1 cellular context compared by ENCODE assay signal in the genomic region with DNA sequence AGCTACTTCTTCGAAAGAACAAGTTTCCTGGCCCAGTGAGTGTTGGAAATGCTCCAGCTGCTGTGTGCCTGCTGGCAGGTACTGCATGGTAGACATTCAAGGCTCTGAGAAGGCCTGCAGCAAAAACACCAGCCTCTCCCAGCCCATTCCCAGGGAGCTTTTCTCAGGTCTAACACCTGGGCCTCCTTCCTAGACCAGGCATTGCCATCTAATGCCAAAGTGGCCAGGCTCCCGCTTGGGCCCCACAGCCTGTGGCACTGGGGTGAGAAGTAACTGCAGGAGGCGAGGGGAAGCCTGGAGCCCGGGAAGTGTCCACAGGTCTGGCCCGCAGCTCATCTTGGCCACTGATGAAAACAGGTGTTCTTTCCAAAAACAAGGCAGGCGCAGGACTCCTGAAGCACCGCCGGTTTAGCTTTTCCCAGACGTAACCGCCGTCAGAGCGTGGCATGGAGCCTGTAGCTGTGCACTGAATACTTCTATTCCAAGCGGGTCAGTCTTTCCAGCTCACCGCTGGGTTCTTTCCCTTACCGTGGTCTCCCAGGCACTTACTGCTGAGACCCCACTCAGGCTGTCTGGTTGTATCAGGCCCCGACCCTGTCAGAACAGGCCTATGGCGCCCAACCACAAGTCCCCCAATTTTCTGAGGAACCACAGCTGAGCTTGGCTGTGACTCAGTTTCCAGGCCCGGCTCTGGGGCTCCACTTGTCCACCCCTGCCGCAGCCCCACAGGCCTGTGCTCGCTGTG.
TF ChIP-seq lines count a peak whose summit lies in the region.

No MANE protein-coding gene starts in this region.

TF ChIP-seq in HepG2, 621 proteins besides CTCF, POLR2A, EP300 and RAD21 (continues in another document):
- 0 out of 2 replicates have a peak, but pooled peaks have one; percentile 12 for TF ChIP-seq FOXO1 (CRISPR knock-in tag; IDR thresholded peaks at IDR 0.05)
- TF ChIP-seq SOX6 (IDR thresholded peaks at IDR 0.05), result no peak
- no peak for TF ChIP-seq SOX6 (CRISPR knock-in tag; IDR thresholded peaks at IDR 0.05)
- TF ChIP-seq, protein P1, sequence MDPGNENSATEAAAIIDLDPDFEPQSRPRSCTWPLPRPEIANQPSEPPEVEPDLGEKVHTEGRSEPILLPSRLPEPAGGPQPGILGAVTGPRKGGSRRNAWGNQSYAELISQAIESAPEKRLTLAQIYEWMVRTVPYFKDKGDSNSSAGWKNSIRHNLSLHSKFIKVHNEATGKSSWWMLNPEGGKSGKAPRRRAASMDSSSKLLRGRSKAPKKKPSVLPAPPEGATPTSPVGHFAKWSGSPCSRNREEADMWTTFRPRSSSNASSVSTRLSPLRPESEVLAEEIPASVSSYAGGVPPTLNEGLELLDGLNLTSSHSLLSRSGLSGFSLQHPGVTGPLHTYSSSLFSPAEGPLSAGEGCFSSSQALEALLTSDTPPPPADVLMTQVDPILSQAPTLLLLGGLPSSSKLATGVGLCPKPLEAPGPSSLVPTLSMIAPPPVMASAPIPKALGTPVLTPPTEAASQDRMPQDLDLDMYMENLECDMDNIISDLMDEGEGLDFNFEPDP (CRISPR knock-in tag; conservative IDR thresholded peaks at IDR 0.05), result 0 out of 2 replicates have a peak, but pooled peaks have one; percentile 67
- no peak for TF ChIP-seq ZSCAN30 (CRISPR knock-in tag; IDR thresholded peaks at IDR 0.05)
- TF ChIP-seq ZNF33A (CRISPR knock-in tag; IDR thresholded peaks at IDR 0.05; ENCODE audit: borderline replicate concordance), result peak; percentile 29; the same call in 1 of the 2 replicates
- TF ChIP-seq ZNF251 (CRISPR knock-in tag; IDR thresholded peaks at IDR 0.05), result no peak
- peak; percentile 44; the same call in 1 of the 2 replicates for TF ChIP-seq ZNF33B (CRISPR knock-in tag; IDR thresholded peaks at IDR 0.05)
- no peak for TF ChIP-seq GZF1 (CRISPR knock-in tag; IDR thresholded peaks at IDR 0.05)
- no peak for TF ChIP-seq ZNF549 (CRISPR knock-in tag; IDR thresholded peaks at IDR 0.05)
- TF ChIP-seq PHB2 (IDR thresholded peaks at IDR 0.05; ENCODE audit: partially characterized antibody), result no peak
- no peak for TF ChIP-seq ZZZ3 (CRISPR knock-in tag; IDR thresholded peaks at IDR 0.05; ENCODE audit: borderline replicate concordance)
- TF ChIP-seq REXO4 (CRISPR knock-in tag; IDR thresholded peaks at IDR 0.05; ENCODE audit: borderline replicate concordance), result 0 out of 2 replicates have a peak, but pooled peaks have one; percentile 33
- no peak; the same call in 1 of the 2 replicates for TF ChIP-seq ZNF703 (CRISPR knock-in tag; IDR thresholded peaks at IDR 0.05; ENCODE audit: borderline replicate concordance)
- TF ChIP-seq, protein P2, sequence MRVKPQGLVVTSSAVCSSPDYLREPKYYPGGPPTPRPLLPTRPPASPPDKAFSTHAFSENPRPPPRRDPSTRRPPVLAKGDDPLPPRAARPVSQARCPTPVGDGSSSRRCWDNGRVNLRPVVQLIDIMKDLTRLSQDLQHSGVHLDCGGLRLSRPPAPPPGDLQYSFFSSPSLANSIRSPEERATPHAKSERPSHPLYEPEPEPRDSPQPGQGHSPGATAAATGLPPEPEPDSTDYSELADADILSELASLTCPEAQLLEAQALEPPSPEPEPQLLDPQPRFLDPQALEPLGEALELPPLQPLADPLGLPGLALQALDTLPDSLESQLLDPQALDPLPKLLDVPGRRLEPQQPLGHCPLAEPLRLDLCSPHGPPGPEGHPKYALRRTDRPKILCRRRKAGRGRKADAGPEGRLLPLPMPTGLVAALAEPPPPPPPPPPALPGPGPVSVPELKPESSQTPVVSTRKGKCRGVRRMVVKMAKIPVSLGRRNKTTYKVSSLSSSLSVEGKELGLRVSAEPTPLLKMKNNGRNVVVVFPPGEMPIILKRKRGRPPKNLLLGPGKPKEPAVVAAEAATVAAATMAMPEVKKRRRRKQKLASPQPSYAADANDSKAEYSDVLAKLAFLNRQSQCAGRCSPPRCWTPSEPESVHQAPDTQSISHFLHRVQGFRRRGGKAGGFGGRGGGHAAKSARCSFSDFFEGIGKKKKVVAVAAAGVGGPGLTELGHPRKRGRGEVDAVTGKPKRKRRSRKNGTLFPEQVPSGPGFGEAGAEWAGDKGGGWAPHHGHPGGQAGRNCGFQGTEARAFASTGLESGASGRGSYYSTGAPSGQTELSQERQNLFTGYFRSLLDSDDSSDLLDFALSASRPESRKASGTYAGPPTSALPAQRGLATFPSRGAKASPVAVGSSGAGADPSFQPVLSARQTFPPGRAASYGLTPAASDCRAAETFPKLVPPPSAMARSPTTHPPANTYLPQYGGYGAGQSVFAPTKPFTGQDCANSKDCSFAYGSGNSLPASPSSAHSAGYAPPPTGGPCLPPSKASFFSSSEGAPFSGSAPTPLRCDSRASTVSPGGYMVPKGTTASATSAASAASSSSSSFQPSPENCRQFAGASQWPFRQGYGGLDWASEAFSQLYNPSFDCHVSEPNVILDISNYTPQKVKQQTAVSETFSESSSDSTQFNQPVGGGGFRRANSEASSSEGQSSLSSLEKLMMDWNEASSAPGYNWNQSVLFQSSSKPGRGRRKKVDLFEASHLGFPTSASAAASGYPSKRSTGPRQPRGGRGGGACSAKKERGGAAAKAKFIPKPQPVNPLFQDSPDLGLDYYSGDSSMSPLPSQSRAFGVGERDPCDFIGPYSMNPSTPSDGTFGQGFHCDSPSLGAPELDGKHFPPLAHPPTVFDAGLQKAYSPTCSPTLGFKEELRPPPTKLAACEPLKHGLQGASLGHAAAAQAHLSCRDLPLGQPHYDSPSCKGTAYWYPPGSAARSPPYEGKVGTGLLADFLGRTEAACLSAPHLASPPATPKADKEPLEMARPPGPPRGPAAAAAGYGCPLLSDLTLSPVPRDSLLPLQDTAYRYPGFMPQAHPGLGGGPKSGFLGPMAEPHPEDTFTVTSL (CRISPR knock-in tag; IDR thresholded peaks at IDR 0.05; ENCODE audit: borderline replicate concordance), result 0 out of 2 replicates have a peak, but pooled peaks have one; percentile 26
- no peak for TF ChIP-seq SRSF4 (IDR thresholded peaks at IDR 0.05; ENCODE audit: low read depth, low read length, poor library complexity, severe bottlenecking)
- no peak for TF ChIP-seq POLR2AphosphoS5 (IDR thresholded peaks at IDR 0.05; ENCODE audit: low read depth, low read length)
- TF ChIP-seq ZBTB21 (CRISPR knock-in tag; IDR thresholded peaks at IDR 0.05), result no peak
- no peak for TF ChIP-seq ZEB1 (IDR thresholded peaks at IDR 0.05; ENCODE audit: insufficient replicate concordance, low read depth)
- peak; percentile 38; the same call in 1 of the 2 replicates for TF ChIP-seq ZNF816 (CRISPR knock-in tag; IDR thresholded peaks at IDR 0.05; ENCODE audit: borderline replicate concordance)
- 0 out of 2 replicates have a peak, but pooled peaks have one; percentile 1 for TF ChIP-seq ZNF547 (CRISPR knock-in tag; IDR thresholded peaks at IDR 0.05)
- TF ChIP-seq ZNF607 (CRISPR knock-in tag; IDR thresholded peaks at IDR 0.05; ENCODE audit: borderline replicate concordance), result 0 out of 2 replicates have a peak, but pooled peaks have one; percentile 26
- TF ChIP-seq, protein P3, sequence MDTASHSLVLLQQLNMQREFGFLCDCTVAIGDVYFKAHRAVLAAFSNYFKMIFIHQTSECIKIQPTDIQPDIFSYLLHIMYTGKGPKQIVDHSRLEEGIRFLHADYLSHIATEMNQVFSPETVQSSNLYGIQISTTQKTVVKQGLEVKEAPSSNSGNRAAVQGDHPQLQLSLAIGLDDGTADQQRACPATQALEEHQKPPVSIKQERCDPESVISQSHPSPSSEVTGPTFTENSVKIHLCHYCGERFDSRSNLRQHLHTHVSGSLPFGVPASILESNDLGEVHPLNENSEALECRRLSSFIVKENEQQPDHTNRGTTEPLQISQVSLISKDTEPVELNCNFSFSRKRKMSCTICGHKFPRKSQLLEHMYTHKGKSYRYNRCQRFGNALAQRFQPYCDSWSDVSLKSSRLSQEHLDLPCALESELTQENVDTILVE (CRISPR knock-in tag; IDR thresholded peaks at IDR 0.05), result no peak
- TF ChIP-seq ZNF772 (CRISPR knock-in tag; IDR thresholded peaks at IDR 0.05), result no peak
- 0 out of 2 replicates have a peak, but pooled peaks have one; percentile 5 for TF ChIP-seq ARHGAP35 (CRISPR knock-in tag; IDR thresholded peaks at IDR 0.05; ENCODE audit: borderline replicate concordance)
- TF ChIP-seq, protein P4, sequence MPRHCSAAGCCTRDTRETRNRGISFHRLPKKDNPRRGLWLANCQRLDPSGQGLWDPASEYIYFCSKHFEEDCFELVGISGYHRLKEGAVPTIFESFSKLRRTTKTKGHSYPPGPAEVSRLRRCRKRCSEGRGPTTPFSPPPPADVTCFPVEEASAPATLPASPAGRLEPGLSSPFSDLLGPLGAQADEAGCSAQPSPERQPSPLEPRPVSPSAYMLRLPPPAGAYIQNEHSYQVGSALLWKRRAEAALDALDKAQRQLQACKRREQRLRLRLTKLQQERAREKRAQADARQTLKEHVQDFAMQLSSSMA (CRISPR knock-in tag; IDR thresholded peaks at IDR 0.05), result peak; percentile 83; the same call in 1 of the 2 replicates
- TF ChIP-seq MYNN (CRISPR knock-in tag; IDR thresholded peaks at IDR 0.05; ENCODE audit: low read depth), result no peak
- TF ChIP-seq HNRNPLL (IDR thresholded peaks at IDR 0.05; ENCODE audit: low read depth, low read length, poor library complexity, severe bottlenecking), result peak; percentile 20
- no peak for TF ChIP-seq AKAP8 (CRISPR knock-in tag; IDR thresholded peaks at IDR 0.05)
- no peak for TF ChIP-seq SMAD3 (CRISPR knock-in tag; IDR thresholded peaks at IDR 0.05)
- TF ChIP-seq, protein P5, sequence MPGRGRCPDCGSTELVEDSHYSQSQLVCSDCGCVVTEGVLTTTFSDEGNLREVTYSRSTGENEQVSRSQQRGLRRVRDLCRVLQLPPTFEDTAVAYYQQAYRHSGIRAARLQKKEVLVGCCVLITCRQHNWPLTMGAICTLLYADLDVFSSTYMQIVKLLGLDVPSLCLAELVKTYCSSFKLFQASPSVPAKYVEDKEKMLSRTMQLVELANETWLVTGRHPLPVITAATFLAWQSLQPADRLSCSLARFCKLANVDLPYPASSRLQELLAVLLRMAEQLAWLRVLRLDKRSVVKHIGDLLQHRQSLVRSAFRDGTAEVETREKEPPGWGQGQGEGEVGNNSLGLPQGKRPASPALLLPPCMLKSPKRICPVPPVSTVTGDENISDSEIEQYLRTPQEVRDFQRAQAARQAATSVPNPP (CRISPR knock-in tag; IDR thresholded peaks at IDR 0.05), result peak; percentile 40; the same call in 1 of the 2 replicates
- no peak for TF ChIP-seq ZFP90 (CRISPR knock-in tag; IDR thresholded peaks at IDR 0.05; ENCODE audit: borderline replicate concordance)
- 0 out of 2 replicates have a peak, but pooled peaks have one; percentile 29 for TF ChIP-seq KLF15 (CRISPR knock-in tag; IDR thresholded peaks at IDR 0.05; ENCODE audit: borderline replicate concordance)
- 0 out of 2 replicates have a peak, but pooled peaks have one; percentile 15 for TF ChIP-seq HOXA7 (CRISPR knock-in tag; IDR thresholded peaks at IDR 0.05)
- TF ChIP-seq JUNB (CRISPR knock-in tag; IDR thresholded peaks at IDR 0.05; ENCODE audit: borderline replicate concordance), result no peak
- no peak for TF ChIP-seq ZNF577 (CRISPR knock-in tag; IDR thresholded peaks at IDR 0.05; ENCODE audit: borderline replicate concordance, low read depth)
- TF ChIP-seq ZFP37 (CRISPR knock-in tag; IDR thresholded peaks at IDR 0.05; ENCODE audit: borderline replicate concordance), result no peak
- peak; percentile 28; the same call in 1 of the 2 replicates for TF ChIP-seq ZNF44 (CRISPR knock-in tag; IDR thresholded peaks at IDR 0.05)
- TF ChIP-seq, protein P6, sequence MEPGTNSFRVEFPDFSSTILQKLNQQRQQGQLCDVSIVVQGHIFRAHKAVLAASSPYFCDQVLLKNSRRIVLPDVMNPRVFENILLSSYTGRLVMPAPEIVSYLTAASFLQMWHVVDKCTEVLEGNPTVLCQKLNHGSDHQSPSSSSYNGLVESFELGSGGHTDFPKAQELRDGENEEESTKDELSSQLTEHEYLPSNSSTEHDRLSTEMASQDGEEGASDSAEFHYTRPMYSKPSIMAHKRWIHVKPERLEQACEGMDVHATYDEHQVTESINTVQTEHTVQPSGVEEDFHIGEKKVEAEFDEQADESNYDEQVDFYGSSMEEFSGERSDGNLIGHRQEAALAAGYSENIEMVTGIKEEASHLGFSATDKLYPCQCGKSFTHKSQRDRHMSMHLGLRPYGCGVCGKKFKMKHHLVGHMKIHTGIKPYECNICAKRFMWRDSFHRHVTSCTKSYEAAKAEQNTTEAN (CRISPR knock-in tag; conservative IDR thresholded peaks at IDR 0.05), result no peak
- TF ChIP-seq, protein P7, sequence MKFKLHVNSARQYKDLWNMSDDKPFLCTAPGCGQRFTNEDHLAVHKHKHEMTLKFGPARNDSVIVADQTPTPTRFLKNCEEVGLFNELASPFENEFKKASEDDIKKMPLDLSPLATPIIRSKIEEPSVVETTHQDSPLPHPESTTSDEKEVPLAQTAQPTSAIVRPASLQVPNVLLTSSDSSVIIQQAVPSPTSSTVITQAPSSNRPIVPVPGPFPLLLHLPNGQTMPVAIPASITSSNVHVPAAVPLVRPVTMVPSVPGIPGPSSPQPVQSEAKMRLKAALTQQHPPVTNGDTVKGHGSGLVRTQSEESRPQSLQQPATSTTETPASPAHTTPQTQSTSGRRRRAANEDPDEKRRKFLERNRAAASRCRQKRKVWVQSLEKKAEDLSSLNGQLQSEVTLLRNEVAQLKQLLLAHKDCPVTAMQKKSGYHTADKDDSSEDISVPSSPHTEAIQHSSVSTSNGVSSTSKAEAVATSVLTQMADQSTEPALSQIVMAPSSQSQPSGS (CRISPR knock-in tag; IDR thresholded peaks at IDR 0.05), result no peak
- no peak; the same call in 1 of the 2 replicates for TF ChIP-seq BRCA1 (CRISPR knock-in tag; IDR thresholded peaks at IDR 0.05)
- TF ChIP-seq ZNF776 (CRISPR knock-in tag; IDR thresholded peaks at IDR 0.05), result no peak
- TF ChIP-seq NFKBIZ (CRISPR knock-in tag; IDR thresholded peaks at IDR 0.05), result no peak
- TF ChIP-seq DNMT1 (CRISPR knock-in tag; IDR thresholded peaks at IDR 0.05), result no peak
- 0 out of 2 replicates have a peak, but pooled peaks have one; percentile 14 for TF ChIP-seq NFE2L1 (CRISPR knock-in tag; IDR thresholded peaks at IDR 0.05; ENCODE audit: borderline replicate concordance)
- TF ChIP-seq ZNF296 (CRISPR knock-in tag; conservative IDR thresholded peaks at IDR 0.05), result no peak
- TF ChIP-seq SRY (CRISPR knock-in tag; IDR thresholded peaks at IDR 0.05), result 0 out of 2 replicates have a peak, but pooled peaks have one; percentile 2
- TF ChIP-seq, protein P8, sequence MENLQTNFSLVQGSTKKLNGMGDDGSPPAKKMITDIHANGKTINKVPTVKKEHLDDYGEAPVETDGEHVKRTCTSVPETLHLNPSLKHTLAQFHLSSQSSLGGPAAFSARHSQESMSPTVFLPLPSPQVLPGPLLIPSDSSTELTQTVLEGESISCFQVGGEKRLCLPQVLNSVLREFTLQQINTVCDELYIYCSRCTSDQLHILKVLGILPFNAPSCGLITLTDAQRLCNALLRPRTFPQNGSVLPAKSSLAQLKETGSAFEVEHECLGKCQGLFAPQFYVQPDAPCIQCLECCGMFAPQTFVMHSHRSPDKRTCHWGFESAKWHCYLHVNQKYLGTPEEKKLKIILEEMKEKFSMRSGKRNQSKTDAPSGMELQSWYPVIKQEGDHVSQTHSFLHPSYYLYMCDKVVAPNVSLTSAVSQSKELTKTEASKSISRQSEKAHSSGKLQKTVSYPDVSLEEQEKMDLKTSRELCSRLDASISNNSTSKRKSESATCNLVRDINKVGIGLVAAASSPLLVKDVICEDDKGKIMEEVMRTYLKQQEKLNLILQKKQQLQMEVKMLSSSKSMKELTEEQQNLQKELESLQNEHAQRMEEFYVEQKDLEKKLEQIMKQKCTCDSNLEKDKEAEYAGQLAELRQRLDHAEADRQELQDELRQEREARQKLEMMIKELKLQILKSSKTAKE (CRISPR knock-in tag; IDR thresholded peaks at IDR 0.05; ENCODE audit: borderline replicate concordance), result no peak
- no peak for TF ChIP-seq NR2C2 (CRISPR knock-in tag; IDR thresholded peaks at IDR 0.05; ENCODE audit: borderline replicate concordance)
- TF ChIP-seq FOSL1 (CRISPR knock-in tag; IDR thresholded peaks at IDR 0.05; ENCODE audit: borderline replicate concordance), result no peak
- no peak for TF ChIP-seq SMARCC2 (IDR thresholded peaks at IDR 0.05)
- no peak for TF ChIP-seq HNRNPUL1 (IDR thresholded peaks at IDR 0.05; ENCODE audit: low read depth, low read length)
